In the genomic region with DNA sequence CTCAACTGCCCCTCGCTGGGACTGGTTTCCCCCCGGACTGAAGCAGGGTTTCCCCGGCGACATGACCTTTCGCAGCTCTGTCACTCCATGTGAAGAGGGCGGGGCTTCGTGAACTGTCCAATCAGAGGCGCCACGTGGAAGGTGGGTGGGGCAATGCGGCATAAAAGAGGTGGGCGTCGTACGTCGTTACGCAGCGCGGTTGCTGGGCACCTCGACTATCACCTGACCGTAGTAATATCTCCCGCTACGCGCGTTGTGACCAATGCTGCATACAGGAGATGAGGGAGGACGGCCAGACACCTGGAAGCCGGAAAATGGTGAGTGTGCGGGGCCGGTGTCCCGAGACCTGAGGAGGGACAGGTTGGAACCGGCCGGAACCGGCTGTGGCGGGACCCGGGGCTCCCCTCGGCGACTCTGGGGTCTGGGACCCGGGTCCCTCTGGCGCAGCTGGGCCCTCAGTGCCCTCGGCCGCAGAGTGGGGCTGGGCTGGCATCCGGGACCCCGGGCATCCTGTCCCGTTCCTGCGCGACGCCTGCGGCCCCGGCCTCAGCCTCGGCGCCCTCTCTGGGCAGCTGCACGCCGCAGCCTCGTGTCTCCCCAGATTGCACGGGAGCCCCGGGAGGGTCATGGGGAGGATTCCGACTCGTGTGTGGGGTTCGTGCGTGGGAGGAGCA, we compare ENCODE assay signal across 8 cellular contexts. TPM values are rescaled to one million over a fixed set of nuclear protein-coding genes. Genes with fewer than 3 reads are reported as not detected.
A peak's percentile ranks its signal among the peaks of the same experiment; 100 is the strongest.
DNase-seq lines count a peak whose midpoint lies in the region; ATAC-seq, FAIRE-seq and TF ChIP-seq lines count a peak whose summit lies in the region.

No MANE protein-coding gene starts in this region.

- intact Hi-C loops in esophagus muscularis mucosa (cut with DNase I), result no loop called here

- H3K27ac Mint-ChIP-seq in activated T-cell treated with anti-CD3 and anti-CD28 coated beads, Interleukin-2, amount 50 U/mL, for 24 hours, result peak overlapping the region; percentile 76
- peak overlapping the region; percentile 89 to 96 (median 93) for H3K27ac Mint-ChIP-seq in naive B cell

- peaks cover 0 to 4% (median 0%) of the 10 kb centered on the region in 4 donors for H3K9me3 ChIP-seq in esophagus muscularis mucosa

- peaks cover 0 to 27% (median 12%) of the 10 kb centered on the region in 4 donors for H3K36me3 ChIP-seq in esophagus muscularis mucosa

- TF ChIP-seq CTCF in esophagus muscularis mucosa (IDR thresholded peaks at IDR 0.05), result peak in 2 of 3 experiments; percentile 7 to 10

- CTCF ChIA-PET in HEK293T (lab: Yijun Ruan, JAX), result no interaction called here

- H3K4me1 Mint-ChIP-seq in activated T-cell treated with anti-CD3 and anti-CD28 coated beads, Interleukin-2, amount 50 U/mL, for 24 hours (ENCODE audit: low read depth), result peaks cover 24% of the 10 kb centered on the region
- H3K4me1 Mint-ChIP-seq in naive B cell, result peaks cover 16 to 32% (median 24%) of the 10 kb centered on the region in 3 donors

- H3K27me3 Mint-ChIP-seq in activated T-cell treated with anti-CD3 and anti-CD28 coated beads, Interleukin-2, amount 50 U/mL, for 24 hours, result peaks cover 4% of the 10 kb centered on the region
- H3K27me3 Mint-ChIP-seq in naive B cell, result no peaks in the 10 kb centered on the region

- ATAC-seq in naive B cell (ENCODE audit: low read depth in 2 of 2), result peak; percentile 96 to 97

- H3K27me3 ChIP-seq in esophagus muscularis mucosa, result no peaks in the 10 kb centered on the region

- DNase-seq in NCI-H1930 (lab: John Stamatoyannopoulos, UW) (peak; percentile 60 to 67), esophagus muscularis mucosa (ENCODE audit: extremely low spot score) (peak; percentile 95), naive B cell (peak; percentile 84), SKM-1 treated with dmso at 0.1 percent for 144 hours (lab: John Stamatoyannopoulos, UW; ENCODE audit: unreplicated experiment) (no peak), H54 (ENCODE audit: insufficient read length, low spot score) (no peak), HEK293T (ENCODE audit: extremely low spot score) (no peak)
- peak; percentile 77 for DNase-seq in activated T-cell treated with anti-CD3 and anti-CD28 coated beads, Interleukin-2, amount 50 U/mL, for 24 hours
- DNase-seq in stimulated activated CD8-positive, alpha-beta memory T cell treated with anti-CD3 and anti-CD28 coated beads, Interleukin-7, amount 100 ng/mL, for 1 hour (ENCODE audit: low read depth in 2 of 2), result peak; percentile 41 to 55

- H3K4me3 ChIP-seq in esophagus muscularis mucosa, result peak overlapping the region; percentile 65 to 85 (median 78)

- no peak for TF ChIP-seq EP300 in esophagus muscularis mucosa (IDR thresholded peaks at IDR 0.05)

- H3K36me3 Mint-ChIP-seq in activated T-cell treated with anti-CD3 and anti-CD28 coated beads, Interleukin-2, amount 50 U/mL, for 24 hours (ENCODE audit: low read depth), result peaks cover 86% of the 10 kb centered on the region
- H3K36me3 Mint-ChIP-seq in naive B cell, result peaks cover 20% of the 10 kb centered on the region in 2 donors

- H3K4me1 ChIP-seq in esophagus muscularis mucosa, result peaks cover 4 to 18% (median 14%) of the 10 kb centered on the region in 4 donors

- POLR2A ChIA-PET in HEK293T (lab: Yijun Ruan, JAX), result no interaction called here

- WGBS in esophagus muscularis mucosa, result 2% methylated on average over 9 of the region's 58 CpGs

- peaks cover 49% of the 10 kb centered on the region for H3K9me3 Mint-ChIP-seq in activated T-cell treated with anti-CD3 and anti-CD28 coated beads, Interleukin-2, amount 50 U/mL, for 24 hours
- peaks cover 1 to 30% (median 26%) of the 10 kb centered on the region in 7 donors for H3K9me3 Mint-ChIP-seq in naive B cell

- H3K27ac ChIP-seq in esophagus muscularis mucosa (replicated peaks in 1 of 4), result peak overlapping the region; percentile 84 to 87 (median 86)

- H3K4me3 Mint-ChIP-seq in activated T-cell treated with anti-CD3 and anti-CD28 coated beads, Interleukin-2, amount 50 U/mL, for 24 hours, result peak overlapping the region; percentile 74
- H3K4me3 Mint-ChIP-seq in naive B cell, result peak overlapping the region; percentile 89 to 97 (median 96)

- TF ChIP-seq POLR2A in esophagus muscularis mucosa (IDR thresholded peaks at IDR 0.05; ENCODE audit: low read depth) (peak; percentile 30), H54 (IDR thresholded peaks at IDR 0.05; ENCODE audit: low read depth, low read length) (no peak)

- FAIRE-seq in H54 (lab: Jason Lieb, UNC), result no peak

TF ChIP-seq in HEK293T, 16 proteins besides CTCF, POLR2A, EP300 and RAD21:
- TF ChIP-seq FOXA1 (IDR thresholded peaks at IDR 0.05) (no peak), L3MBTL2 (conservative IDR thresholded peaks at IDR 0.05) (no peak), ZNF384 (IDR thresholded peaks at IDR 0.05) (no peak), ELF4 (IDR thresholded peaks at IDR 0.05) (no peak), HDGF (IDR thresholded peaks at IDR 0.05; ENCODE audit: borderline replicate concordance) (no peak), TARDBP (IDR thresholded peaks at IDR 0.05) (no peak), SUZ12 (IDR thresholded peaks at IDR 0.05) (no peak), FOXM1 (IDR thresholded peaks at IDR 0.05; ENCODE audit: borderline replicate concordance) (no peak), NFRKB (IDR thresholded peaks at IDR 0.05) (no peak)
- TF ChIP-seq, protein P1, sequence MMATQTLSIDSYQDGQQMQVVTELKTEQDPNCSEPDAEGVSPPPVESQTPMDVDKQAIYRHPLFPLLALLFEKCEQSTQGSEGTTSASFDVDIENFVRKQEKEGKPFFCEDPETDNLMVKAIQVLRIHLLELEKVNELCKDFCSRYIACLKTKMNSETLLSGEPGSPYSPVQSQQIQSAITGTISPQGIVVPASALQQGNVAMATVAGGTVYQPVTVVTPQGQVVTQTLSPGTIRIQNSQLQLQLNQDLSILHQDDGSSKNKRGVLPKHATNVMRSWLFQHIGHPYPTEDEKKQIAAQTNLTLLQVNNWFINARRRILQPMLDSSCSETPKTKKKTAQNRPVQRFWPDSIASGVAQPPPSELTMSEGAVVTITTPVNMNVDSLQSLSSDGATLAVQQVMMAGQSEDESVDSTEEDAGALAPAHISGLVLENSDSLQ (IDR thresholded peaks at IDR 0.05), result no peak
TF ChIP-seq in HEK293T: peak in this region for 0.

RNA-seq across cellular contexts. Expression of a gene that starts 32.1 kb away (rescaled TPM):
- 1 to 10 TPM; 6.6 to 8.9 (median 7.5) TPM for total RNA-seq in esophagus muscularis mucosa
- polyA plus RNA-seq in naive B cell (ENCODE audit: low read depth in 6 of 6), result 10 to 100 TPM; 21.6 to 33.2 (median 25.2) TPM

RNA-seq across cellular contexts. Expression of a gene that starts 38.4 kb away (rescaled TPM):
- 1 to 10 TPM; 4.5 to 8.7 (median 7.8) TPM for total RNA-seq in esophagus muscularis mucosa
- 1 to 10 TPM in 2 of 6 donors, under 1 TPM in 3, not detected in 1; 0.47 to 1.2 (median 0.95) TPM for polyA plus RNA-seq in naive B cell (ENCODE audit: low read depth in 6 of 6)

RNA-seq across cellular contexts. Expression of a gene that starts 54.8 kb away (rescaled TPM):
- 1 to 10 TPM; 1.3 to 5.8 (median 3.1) TPM for total RNA-seq in esophagus muscularis mucosa
- polyA plus RNA-seq in naive B cell (ENCODE audit: low read depth in 6 of 6), result 1 to 10 TPM; 1.8 to 5.5 (median 2.9) TPM

Comparison
In these comparisons a context has a peak if more than half of its experiments do, and no peak if none do; other contexts are left out.
1. DNase-seq: peak in NCI-H1930 (2 of 2), activated T-cell treated with anti-CD3 and anti-CD28 coated beads, Interleukin-2, amount 50 U/mL, for 24 hours (single experiment), esophagus muscularis mucosa (single experiment), naive B cell (single experiment) and stimulated activated CD8-positive, alpha-beta memory T cell treated with anti-CD3 and anti-CD28 coated beads, Interleukin-7, amount 100 ng/mL, for 1 hour (2 of 2); none in SKM-1 treated with dmso at 0.1 percent for 144 hours (single experiment), H54 (single experiment) and HEK293T (single experiment).